Comparison of ENCODE assay signal across 20 cellular contexts in genomic region chr2:226515344-226516055, GRCh38.
DNase-seq lines count a peak whose midpoint lies in the region; ATAC-seq, FAIRE-seq and TF ChIP-seq lines count a peak whose summit lies in the region.
"Had no signal": no experiment of that assay in that cellular context is flagged by ENCODE, and none has a peak within 500 bp of the region (broad histone marks: within the 10 kb centered on the region; RNA-seq: fewer than 3 reads in every experiment).

No MANE protein-coding gene starts in this region.

- no peaks in the 10 kb centered on the region for H3K27me3 ChIP-seq in CD8-positive, alpha-beta memory T cell (ENCODE audit: insufficient read depth, low read length, poor library complexity, severe bottlenecking)
- H3K27me3 ChIP-seq: heart left ventricle, sigmoid colon had no signal

- H3K4me1 Mint-ChIP-seq in activated T-cell treated with anti-CD3 and anti-CD28 coated beads, Interleukin-2, amount 50 U/mL, for 72 hours (ENCODE audit: low read depth) = no peaks in the 10 kb centered on the region
- H3K4me1 Mint-ChIP-seq in CD8-positive, alpha-beta memory T cell = no peaks in the 10 kb centered on the region
- H3K4me1 Mint-ChIP-seq: activated CD4-positive, alpha-beta T cell treated with anti-CD3 and anti-CD28 coated beads, Interleukin-2, amount 10 ng/mL, durations not matched to agents 24 days and 14 days; natural killer cell had no signal

- no peak overlapping the region for H3K4me3 Mint-ChIP-seq in activated T-cell treated with anti-CD3 and anti-CD28 coated beads, Interleukin-2, amount 50 U/mL, for 72 hours
- H3K4me3 Mint-ChIP-seq in CD8-positive, alpha-beta memory T cell = no peak overlapping the region
- H3K4me3 Mint-ChIP-seq: activated CD4-positive, alpha-beta T cell treated with anti-CD3 and anti-CD28 coated beads, Interleukin-2, amount 10 ng/mL, durations not matched to agents 24 days and 14 days; activated T-cell treated with anti-CD3 and anti-CD28 coated beads, Interleukin-2, amount 50 U/mL, for 4 hours; natural killer cell had no signal

- TF ChIP-seq CTCF in astrocyte of the spinal cord (IDR thresholded peaks at IDR 0.05; ENCODE audit: low read depth, low read length) (no peak), kidney (IDR thresholded peaks at IDR 0.05; ENCODE audit: borderline replicate concordance, extremely low read depth, insufficient read depth) (no peak)

- H3K9ac ChIP-seq in kidney (ENCODE audit: low read length in 2 of 2) = no peak overlapping the region

- in situ Hi-C loops in astrocyte of the spinal cord (cut with HindIII; ENCODE audit: low sequenced_read_pairs) = no loop called here

- POLR2A ChIA-PET in CD8-positive, alpha-beta memory T cell (lab: Charles Lee) = no interaction called here

- H3K36me3 Mint-ChIP-seq in activated T-cell treated with anti-CD3 and anti-CD28 coated beads, Interleukin-2, amount 50 U/mL, for 72 hours (ENCODE audit: insufficient read depth in 2 of 2) = no peaks in the 10 kb centered on the region
- H3K36me3 Mint-ChIP-seq in CD8-positive, alpha-beta memory T cell = no peaks in the 10 kb centered on the region
- H3K36me3 Mint-ChIP-seq: natural killer cell had no signal

- peak overlapping the region; percentile 30 for H3K27ac Mint-ChIP-seq in activated T-cell treated with anti-CD3 and anti-CD28 coated beads, Interleukin-2, amount 50 U/mL, for 72 hours
- no peak overlapping the region for H3K27ac Mint-ChIP-seq in CD8-positive, alpha-beta memory T cell
- H3K27ac Mint-ChIP-seq: activated CD4-positive, alpha-beta T cell treated with anti-CD3 and anti-CD28 coated beads, Interleukin-2, amount 10 ng/mL, durations not matched to agents 24 days and 14 days; natural killer cell had no signal

- no peak for DNase-seq in activated T-cell treated with anti-CD3 and anti-CD28 coated beads, Interleukin-2, amount 50 U/mL, for 72 hours
- DNase-seq in activated T-cell treated with anti-CD3 and anti-CD28 coated beads for 4 hours = no peak
- DNase-seq in astrocyte of the spinal cord (ENCODE audit: low read depth, low spot score) = peak; percentile 33
- DNase-seq in kidney = no peak
- no peak for DNase-seq in CD8-positive, alpha-beta memory T cell
- DNase-seq in central memory CD4-positive, alpha-beta T cell = no peak
- DNase-seq: activated CD4-positive, alpha-beta T cell treated with anti-CD3 and anti-CD28 coated beads, Interleukin-2, amount 10 ng/mL, durations not matched to agents 24 days and 14 days; activated T-cell treated with anti-CD3 and anti-CD28 coated beads, Interleukin-2, amount 50 U/mL, for 4 hours; anterior cingulate cortex; DMS153; heart left ventricle; left colon; natural killer cell; NCI-H146; NCI-H526 treated with DMSO at 0.1 percent for 48 hours; sigmoid colon had no signal

- peaks cover 14% of the 10 kb centered on the region for H3K27me3 Mint-ChIP-seq in activated T-cell treated with anti-CD3 and anti-CD28 coated beads, Interleukin-2, amount 50 U/mL, for 72 hours (ENCODE audit: low read depth)
- H3K27me3 Mint-ChIP-seq in CD8-positive, alpha-beta memory T cell = peaks cover 0 to 1% of the 10 kb centered on the region in 2 donors

- H3K4me3 ChIP-seq in astrocyte of the spinal cord (ENCODE audit: low read depth, low read length) (no peak overlapping the region), kidney (ENCODE audit: low read length in 2 of 2) (no peak overlapping the region)
- no peak overlapping the region for H3K4me3 ChIP-seq in CD8-positive, alpha-beta memory T cell (ENCODE audit: low read length)
- H3K4me3 ChIP-seq: heart left ventricle, sigmoid colon had no signal

- H3K36me3 ChIP-seq in kidney (ENCODE audit: control insufficient read depth in 1 of 2, insufficient read depth in 2 of 2, low read length in 2 of 2) = no peaks in the 10 kb centered on the region
- no peaks in the 10 kb centered on the region for H3K36me3 ChIP-seq in CD8-positive, alpha-beta memory T cell (ENCODE audit: insufficient read depth, low read length)
- H3K36me3 ChIP-seq: heart left ventricle, sigmoid colon had no signal

- peak; percentile 49 for FAIRE-seq in kidney (lab: Jason Lieb, UNC)
- FAIRE-seq: A204.1 had no signal

- peaks cover 2 to 5% of the 10 kb centered on the region in 2 donors for H3K4me1 ChIP-seq in kidney (ENCODE audit: control insufficient read depth in 1 of 2, insufficient read depth in 1 of 2, low read depth in 1 of 2, low read length in 2 of 2)
- H3K4me1 ChIP-seq in CD8-positive, alpha-beta memory T cell (ENCODE audit: insufficient read depth, low read length) = no peaks in the 10 kb centered on the region
- H3K4me1 ChIP-seq: heart left ventricle had no signal

- no peaks in the 10 kb centered on the region for H3K9me3 Mint-ChIP-seq in activated T-cell treated with anti-CD3 and anti-CD28 coated beads, Interleukin-2, amount 50 U/mL, for 72 hours
- H3K9me3 Mint-ChIP-seq in CD8-positive, alpha-beta memory T cell = peaks cover 0 to 4% (median 0%) of the 10 kb centered on the region in 5 donors
- H3K9me3 Mint-ChIP-seq: activated CD4-positive, alpha-beta T cell treated with anti-CD3 and anti-CD28 coated beads, Interleukin-2, amount 10 ng/mL, durations not matched to agents 24 days and 14 days had no signal

- no peaks in the 10 kb centered on the region for H3K9me3 ChIP-seq in kidney (ENCODE audit: control insufficient read depth in 1 of 2, low read length in 2 of 2)
- no peaks in the 10 kb centered on the region for H3K9me3 ChIP-seq in CD8-positive, alpha-beta memory T cell (ENCODE audit: low read length)
- H3K9me3 ChIP-seq: sigmoid colon had no signal

- no peak for ATAC-seq in activated T-cell treated with anti-CD3 and anti-CD28 coated beads, Interleukin-2, amount 50 U/mL, for 72 hours (replicated peaks in 1 of 2)
- no peak for ATAC-seq in GM18502 (IDR thresholded peaks at IDR 0.05; ENCODE audit: poor library complexity, unreplicated experiment)
- ATAC-seq in GM19351 (IDR thresholded peaks at IDR 0.05; ENCODE audit: unreplicated experiment) = no peak
- ATAC-seq: activated T-cell treated with anti-CD3 and anti-CD28 coated beads, Interleukin-2, amount 50 U/mL, for 4 hours; heart left ventricle; left colon; natural killer cell had no signal

- CTCF ChIA-PET in CD8-positive, alpha-beta memory T cell (lab: Charles Lee) = no interaction called here

- H3K27ac ChIP-seq in kidney (ENCODE audit: low read depth in 2 of 2, low read length in 2 of 2) = peak overlapping the region in 1 of 2 donors; percentile 51
- no peak overlapping the region for H3K27ac ChIP-seq in CD8-positive, alpha-beta memory T cell (ENCODE audit: low read depth, low read length)
- H3K27ac ChIP-seq: heart left ventricle, RWPE1, sigmoid colon had no signal

- intact Hi-C loops in kidney (cut with DNase I) = no loop called here
